In genomic region chr12:127374447-127374846, GRCh38 we compare ENCODE assay signal across 22 cellular contexts.
"Had no signal": no experiment of that assay in that cellular context is flagged by ENCODE, and none has a peak within 500 bp of the region (broad histone marks: within the 10 kb centered on the region; RNA-seq: fewer than 3 reads in every experiment).

No MANE protein-coding gene starts in this region.

- H3K4me3 ChIP-seq: coronary artery, dorsolateral prefrontal cortex, esophagus muscularis mucosa, gastroesophageal sphincter, heart left ventricle, hepatocyte, left ventricle myocardium inferior, lower lobe of right lung, mucosa of descending colon had no signal

- H2AFZ ChIP-seq: hepatocyte had no signal

- ATAC-seq: foreskin keratinocyte, gastroesophageal sphincter, heart left ventricle, left colon, left lobe of liver, lower lobe of right lung, mucosa of descending colon had no signal

- H3K4me1 ChIP-seq: esophagus muscularis mucosa, foreskin keratinocyte, gastroesophageal sphincter, heart left ventricle, left ventricle myocardium inferior, lower lobe of right lung had no signal

- H3K4me2 ChIP-seq: hepatocyte had no signal

- DNase-seq: dermis blood vessel endothelial cell; dorsolateral prefrontal cortex; effector CD4-positive, alpha-beta T cell; effector memory CD4-positive, alpha-beta T cell; foreskin keratinocyte; heart left ventricle; hypothalamus; immature natural killer cell; islet precursor cell; kidney; kidney glomerular epithelial cell; left colon; left ventricle myocardium inferior; lower lobe of right lung; mesenchymal stem cell; mucosa of descending colon; naive B cell had no signal

- H3K27me3 ChIP-seq: foreskin keratinocyte, hepatocyte had no signal

- H3K36me3 ChIP-seq: esophagus muscularis mucosa, gastroesophageal sphincter, heart left ventricle, left ventricle myocardium inferior, lower lobe of right lung had no signal

- H3K27ac ChIP-seq: coronary artery, dorsolateral prefrontal cortex, esophagus muscularis mucosa, foreskin keratinocyte, gastroesophageal sphincter, heart left ventricle, hepatocyte, left ventricle myocardium inferior, lower lobe of right lung had no signal

- H3K9me3 ChIP-seq: esophagus muscularis mucosa, gastroesophageal sphincter, heart left ventricle, left ventricle myocardium inferior, lower lobe of right lung, mucosa of descending colon had no signal
